In the genomic region with DNA sequence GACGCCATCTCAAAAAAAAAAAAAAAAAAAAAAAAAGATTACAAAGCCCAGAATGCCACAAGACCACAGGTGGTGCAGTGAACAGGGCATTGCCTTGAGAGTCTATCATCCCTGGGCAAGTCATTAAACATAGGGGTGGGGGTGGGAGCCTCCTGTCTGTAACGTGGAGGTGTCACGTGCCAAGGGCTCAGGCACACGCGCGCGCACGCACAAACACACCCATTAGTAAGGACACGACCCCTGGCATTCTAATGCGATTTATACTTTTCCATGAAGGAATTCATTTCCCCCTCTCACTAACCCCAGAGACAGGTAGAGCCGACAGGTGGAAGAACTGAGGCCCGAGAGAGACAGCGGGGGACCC, we compare ENCODE assay signal across 9 cellular contexts. TPM values are rescaled to one million over a fixed set of nuclear protein-coding genes. Genes with fewer than 3 reads are reported as not detected.
DNase-seq lines count a peak whose midpoint lies in the region; ATAC-seq and TF ChIP-seq lines count a peak whose summit lies in the region.
"Had no signal": no experiment of that assay in that cellular context is flagged by ENCODE, and none has a peak within 500 bp of the region (broad histone marks: within the 10 kb centered on the region; RNA-seq: fewer than 3 reads in every experiment).

No MANE protein-coding gene starts in this region.

- no peaks in the 10 kb centered on the region for H3K27me3 ChIP-seq in fibroblast of lung (ENCODE audit: control insufficient read depth, insufficient read depth, low read length)

- no peaks in the 10 kb centered on the region for H3K9me3 ChIP-seq in SK-N-MC (ENCODE audit: low read depth, low read length)
- no peaks in the 10 kb centered on the region for H3K9me3 ChIP-seq in fibroblast of lung (ENCODE audit: control insufficient read depth, insufficient read depth, low read depth, low read length)

- ATAC-seq in HG02642 (IDR thresholded peaks at IDR 0.05; ENCODE audit: poor library complexity, unreplicated experiment): no peak
- no peak for ATAC-seq in GM21447 (IDR thresholded peaks at IDR 0.05; ENCODE audit: unreplicated experiment)

- H3K4me1 ChIP-seq in fibroblast of lung (ENCODE audit: control insufficient read depth, extremely low read depth, insufficient read depth, low read length): peaks cover 9% of the 10 kb centered on the region

- H3K36me3 ChIP-seq in SK-N-MC (ENCODE audit: insufficient read depth, low read length): no peaks in the 10 kb centered on the region
- H3K36me3 ChIP-seq in fibroblast of lung (ENCODE audit: control insufficient read depth, insufficient read depth, low read length): no peaks in the 10 kb centered on the region

- peaks cover 17% of the 10 kb centered on the region for H3K79me2 ChIP-seq in fibroblast of lung (ENCODE audit: control insufficient read depth, insufficient read depth, low read length)

- peak overlapping the region; percentile 88 for H3K4me3 ChIP-seq in SK-N-MC
- peak overlapping the region; percentile 31 to 58 (median 51) for H3K4me3 ChIP-seq in fibroblast of lung (replicated peaks in 1 of 4; ENCODE audit: control extremely low read depth in 1 of 4, insufficient read depth in 1 of 4, low read depth in 3 of 4, low read length in 4 of 4)
- H3K4me3 ChIP-seq in retinal pigment epithelial cell (ENCODE audit: low read length): peak overlapping the region; percentile 55

- no peak for TF ChIP-seq CTCF in fibroblast of lung (conservative IDR thresholded peaks at IDR 0.05 in 1 of 2, IDR thresholded peaks at IDR 0.05 in 1 of 2; ENCODE audit: low read depth in 1 of 2, low read length in 2 of 2)
- no peak for TF ChIP-seq CTCF in retinal pigment epithelial cell (conservative IDR thresholded peaks at IDR 0.05; ENCODE audit: low read depth, low read length)

- H3K4me2 ChIP-seq in fibroblast of lung (ENCODE audit: extremely low read depth, insufficient read depth, low read length): peak overlapping the region; percentile 64

- H4K20me1 ChIP-seq in fibroblast of lung (ENCODE audit: control insufficient read depth, extremely low read depth, insufficient read depth, low read length): no peaks in the 10 kb centered on the region

- H3K27ac ChIP-seq in SK-N-MC (no peak overlapping the region), fibroblast of lung (ENCODE audit: insufficient read depth, low read length) (no peak overlapping the region)

- H3K9ac ChIP-seq in SK-N-MC (ENCODE audit: insufficient read length) (peak overlapping the region; percentile 70), fibroblast of lung (ENCODE audit: insufficient read depth, low read length) (no peak overlapping the region)

- DNase-seq in NCI-H345 (lab: John Stamatoyannopoulos, UW): peak; percentile 16
- no peak for DNase-seq in NCI-H345 treated with DMSO at 0.1 percent for 48 hours (lab: John Stamatoyannopoulos, UW; ENCODE audit: unreplicated experiment)
- no peak for DNase-seq in SK-N-MC (ENCODE audit: low read depth, low spot score)
- no peak for DNase-seq in fibroblast of lung (ENCODE audit: low read depth in 2 of 2)
- DNase-seq in retinal pigment epithelial cell (ENCODE audit: low read depth): no peak
- no peak for DNase-seq in SKM-1 treated with dmso at 0.1 percent for 144 hours (lab: John Stamatoyannopoulos, UW; ENCODE audit: unreplicated experiment)

- H2AFZ ChIP-seq in fibroblast of lung (ENCODE audit: low read length): no peak overlapping the region

RNA-seq across cellular contexts. Expression of a gene that starts 5.8 kb away (rescaled TPM):
- total RNA-seq in fibroblast of lung: 7.7 and 11.9 TPM in 2 replicates
- 6.6 and 11.0 TPM in 2 replicates for polyA plus RNA-seq in fibroblast of lung
- 14.0 and 25.6 TPM in 2 replicates for polyA plus RNA-seq in fibroblast of lung (2012)
- polyA minus RNA-seq in fibroblast of lung (ENCODE audit: low replicate concordance): 14.6 and 20.8 TPM in 2 replicates

RNA-seq across cellular contexts. Expression of a gene that starts 21.3 kb away (rescaled TPM):
- total RNA-seq in fibroblast of lung: not detected in 2 replicates
- polyA plus RNA-seq in fibroblast of lung: not detected in 2 replicates
- not detected in 2 replicates for polyA plus RNA-seq in fibroblast of lung (2012)
- polyA minus RNA-seq in fibroblast of lung (ENCODE audit: low replicate concordance): not detected in 2 replicates
- total RNA-seq: Daoy had no signal

RNA-seq across cellular contexts. Expression of a gene that starts 42.2 kb away (rescaled TPM):
- total RNA-seq in fibroblast of lung: 12.1 and 16.2 TPM in 2 replicates
- polyA plus RNA-seq in fibroblast of lung: 13.2 and 13.9 TPM in 2 replicates
- 16.3 and 16.5 TPM in 2 replicates for polyA plus RNA-seq in fibroblast of lung (2012)
- polyA minus RNA-seq in fibroblast of lung (ENCODE audit: low replicate concordance): 30.9 and 42.2 TPM in 2 replicates

RNA-seq across cellular contexts. Expression of a gene that starts 47.3 kb away (rescaled TPM):
- total RNA-seq in fibroblast of lung: 288 and 404 TPM in 2 replicates
- 509 and 515 TPM in 2 replicates for polyA plus RNA-seq in fibroblast of lung
- 606 and 625 TPM in 2 replicates for polyA plus RNA-seq in fibroblast of lung (2012)
- 359 and 395 TPM in 2 replicates for polyA minus RNA-seq in fibroblast of lung (ENCODE audit: low replicate concordance)
